15 cellular contexts compared by ENCODE assay signal in genomic region chr10:10786334-10787090, GRCh38.
DNase-seq lines count a peak whose midpoint lies in the region; ATAC-seq and TF ChIP-seq lines count a peak whose summit lies in the region.
"Had no signal": no experiment of that assay in that cellular context is flagged by ENCODE, and none has a peak within 500 bp of the region (broad histone marks: within the 10 kb centered on the region; RNA-seq: fewer than 3 reads in every experiment).

No MANE protein-coding gene starts in this region.

- H3K4me1 Mint-ChIP-seq in HFFc6 (ENCODE audit: low read depth), result peaks cover 64% of the 10 kb centered on the region

- peaks cover 1% of the 10 kb centered on the region; the same call in 1 of the 2 replicates for H3K27me3 Mint-ChIP-seq in HFFc6 (ENCODE audit: insufficient read depth)

- peak overlapping the region; percentile 12; the same call in 1 of the 2 replicates for H3K4me3 Mint-ChIP-seq in HFFc6
- H3K4me3 Mint-ChIP-seq: activated T-cell treated with anti-CD3 and anti-CD28 coated beads, Interleukin-2, amount 50 U/mL, for 72 hours; GM23338; nephron had no signal

- H3K9me3 Mint-ChIP-seq in HFFc6, result no peaks in the 10 kb centered on the region

- H3K36me3 Mint-ChIP-seq in HFFc6 (ENCODE audit: low read depth), result peaks cover 6% of the 10 kb centered on the region; the same call in 1 of the 2 replicates

- peak overlapping the region; percentile 90 for H3K27ac ChIP-seq in SJSA1
- no peak overlapping the region for H3K27ac ChIP-seq in Peyer's patch

- H3K27me3 ChIP-seq in SJSA1 (replicated peaks) (no peaks in the 10 kb centered on the region), Peyer's patch (no peaks in the 10 kb centered on the region)

- H3K36me3 ChIP-seq in SJSA1 (peaks cover 78% of the 10 kb centered on the region), Peyer's patch (no peaks in the 10 kb centered on the region)
- H3K36me3 ChIP-seq: thoracic aorta had no signal

- peaks cover 59% of the 10 kb centered on the region for H3K4me1 ChIP-seq in SJSA1 (replicated peaks)
- H3K4me1 ChIP-seq in Peyer's patch, result no peaks in the 10 kb centered on the region

- H3K27ac Mint-ChIP-seq in HFFc6, result peak overlapping the region; percentile 47
- H3K27ac Mint-ChIP-seq: activated T-cell treated with anti-CD3 and anti-CD28 coated beads, Interleukin-2, amount 50 U/mL, for 72 hours; GM23338; nephron had no signal

- no peak for ATAC-seq in HG02759 (IDR thresholded peaks at IDR 0.05; ENCODE audit: unreplicated experiment)
- ATAC-seq: activated T-cell treated with anti-CD3 and anti-CD28 coated beads, Interleukin-2, amount 50 U/mL, for 72 hours; GM23338 had no signal

- H3K4me3 ChIP-seq in SJSA1 (no peak overlapping the region), retinal pigment epithelial cell (ENCODE audit: low read length) (no peak overlapping the region), Peyer's patch (no peak overlapping the region)
- H3K4me3 ChIP-seq: GM23338 had no signal

- DNase-seq in HFFc6, result no peak
- peak in 1 of 2 experiments; percentile 64 for DNase-seq in SJSA1 (ENCODE audit: low read depth in 1 of 2, low spot score in 2 of 2)
- peak; percentile 65 for DNase-seq in fibroblast of gingiva (ENCODE audit: low read depth)
- peak; percentile 33 for DNase-seq in retinal pigment epithelial cell (ENCODE audit: low read depth)
- no peak for DNase-seq in NCI-H1092 (lab: John Stamatoyannopoulos, UW)
- no peak for DNase-seq in activated T-cell treated with anti-CD3 and anti-CD28 coated beads, Interleukin-2, amount 50 U/mL, for 48 hours
- no peak for DNase-seq in Peyer's patch
- DNase-seq: activated CD4-positive, alpha-beta T cell treated with anti-CD3 and anti-CD28 coated beads for 4 hours; activated T-cell treated with anti-CD3 and anti-CD28 coated beads, Interleukin-2, amount 50 U/mL, for 72 hours; NCI-H774; small intestine had no signal

- H3K9me3 ChIP-seq in SJSA1 (replicated peaks), result no peaks in the 10 kb centered on the region
- no peaks in the 10 kb centered on the region for H3K9me3 ChIP-seq in Peyer's patch
- H3K9me3 ChIP-seq: thoracic aorta had no signal

- TF ChIP-seq CTCF in HFFc6 (IDR thresholded peaks at IDR 0.05), result no peak
- no peak for TF ChIP-seq CTCF in retinal pigment epithelial cell (conservative IDR thresholded peaks at IDR 0.05; ENCODE audit: low read depth, low read length)
- TF ChIP-seq CTCF in Peyer's patch (IDR thresholded peaks at IDR 0.05), result no peak

- no peak for TF ChIP-seq POLR2A in Peyer's patch (IDR thresholded peaks at IDR 0.05)

Comparison
In these comparisons a context has a peak if more than half of its experiments do, and no peak if none do; other contexts are left out.
1. DNase-seq: peak in fibroblast of gingiva (single experiment) and retinal pigment epithelial cell (single experiment); none in HFFc6 (single experiment), NCI-H1092 (single experiment), activated T-cell treated with anti-CD3 and anti-CD28 coated beads, Interleukin-2, amount 50 U/mL, for 48 hours (0 of 2) and Peyer's patch (0 of 3).